ENCODE assay signal across 8 cellular contexts in genomic region chr10:97463363-97464132, GRCh38. TPM values are rescaled to one million over a fixed set of nuclear protein-coding genes. Genes with fewer than 3 reads are reported as not detected.
DNase-seq lines count a peak whose midpoint lies in the region; ATAC-seq and TF ChIP-seq lines count a peak whose summit lies in the region.

No MANE protein-coding gene starts in this region.

- peaks cover 27% of the 10 kb centered on the region for H3F3A ChIP-seq in SK-N-SH (replicated peaks; ENCODE audit: insufficient read depth)

- H3K4me3 ChIP-seq in SK-N-SH (ENCODE audit: low read depth in 2 of 2, low read length in 1 of 2) = no peak overlapping the region

- DNase-seq in NCI-H2081 (lab: John Stamatoyannopoulos, UW) (peak; percentile 6 to 7), NCI-H2081 treated with DMSO at 0.1 percent for 48 hours (lab: John Stamatoyannopoulos, UW) (no peak), HuH-7.5 (ENCODE audit: low spot score) (peak; percentile 63), SK-N-SH (peak; percentile 70), kidney tubule cell (ENCODE audit: low spot score) (peak; percentile 75), stromal cell of bone marrow (ENCODE audit: low read depth) (peak; percentile 36)
- DNase-seq in central memory CD4-positive, alpha-beta T cell = peak; percentile 38

- peak; percentile 83 for TF ChIP-seq RAD21 in SK-N-SH (IDR thresholded peaks at IDR 0.05; ENCODE audit: low read length)

- peak; percentile 89 for TF ChIP-seq CTCF in SK-N-SH (IDR thresholded peaks at IDR 0.05)

- no peaks in the 10 kb centered on the region for H3K9me2 ChIP-seq in SK-N-SH

- no peaks in the 10 kb centered on the region for H3K27me3 ChIP-seq in SK-N-SH (ENCODE audit: insufficient read depth)

- CTCF ChIA-PET in SK-N-SH (lab: Yijun Ruan, JAX) = interaction anchor here (0.8 to 8.7 kb wide), 19 partner anchors 10 to 149 kb away, joined by 3 to 132 read pairs (median 5); partner anchors contain the start of gene ANKRD2

- H3K27ac ChIP-seq in SK-N-SH (ENCODE audit: low read depth in 2 of 2, low read length in 1 of 2) = peak overlapping the region; percentile 32 to 59; a peak in 3 of 4 replicates

- POLR2A ChIA-PET in SK-N-SH (lab: Yijun Ruan, JAX) = interaction anchor here (1.1 kb wide), 1 partner anchor 90 kb away, joined by 4 read pairs; no protein-coding TSS in a partner anchor

- H4K20me1 ChIP-seq in SK-N-SH (ENCODE audit: insufficient read depth) = 0 out of 2 replicates have a peak, but pooled peaks cover 7% of the 10 kb centered on the region

- H3K36me3 ChIP-seq in SK-N-SH (replicated peaks in 1 of 2; ENCODE audit: control insufficient read depth in 1 of 2, insufficient read depth in 2 of 2, low read length in 1 of 2) = peaks cover 61 to 70% of the 10 kb centered on the region in 2 experiments

- no peak for TF ChIP-seq EP300 in SK-N-SH (IDR thresholded peaks at IDR 0.05; ENCODE audit: borderline replicate concordance in 1 of 2, low read depth in 1 of 2, low read length in 1 of 2)

- no peaks in the 10 kb centered on the region for H3K79me2 ChIP-seq in SK-N-SH (ENCODE audit: insufficient read depth)

- peaks cover 0 to 4% of the 10 kb centered on the region in 2 experiments; a peak in 2 of 4 replicates for H3K4me1 ChIP-seq in SK-N-SH (ENCODE audit: control insufficient read depth in 1 of 2, insufficient read depth in 2 of 2, low read depth in 1 of 2, low read length in 1 of 2)

- 50% methylated on average over 4 of the region's 4 CpGs for WGBS in SK-N-SH (ENCODE audit: low lambda C conversion rate)

- no peak overlapping the region for H2AFZ ChIP-seq in SK-N-SH (ENCODE audit: low read depth)

- no peak for ATAC-seq in GM21528 (IDR thresholded peaks at IDR 0.05; ENCODE audit: low FRiP score, unreplicated experiment)

- H3K9ac ChIP-seq in SK-N-SH = no peak overlapping the region

- H3K4me2 ChIP-seq in SK-N-SH = no peak overlapping the region

- no peaks in the 10 kb centered on the region for H3K9me3 ChIP-seq in SK-N-SH

TF ChIP-seq in SK-N-SH, 30 proteins besides CTCF, POLR2A, EP300 and RAD21:
- TF ChIP-seq SIN3A (IDR thresholded peaks at IDR 0.05; ENCODE audit: borderline replicate concordance, low read depth, low read length) (0 out of 2 replicates have a peak, but pooled peaks have one; percentile 48), RFX5 (IDR thresholded peaks at IDR 0.05; ENCODE audit: low read length) (no peak), TCF12 (IDR thresholded peaks at IDR 0.05) (peak; percentile 58; the same call in 1 of the 2 replicates), CHD2 (IDR thresholded peaks at IDR 0.05; ENCODE audit: low read length, partially characterized antibody) (peak; percentile 10), TEAD4 (IDR thresholded peaks at IDR 0.05; ENCODE audit: borderline replicate concordance, insufficient read depth) (no peak), SMC3 (IDR thresholded peaks at IDR 0.05; ENCODE audit: low read depth, low read length) (peak; percentile 84)

RNA-seq across cellular contexts. Expression of gene ZDHHC16, which starts 17.6 kb away (rescaled TPM):
- 71.5 and 84.2 TPM in 2 replicates for polyA plus RNA-seq in SK-N-SH (2012; rRNA removed)
- 48.0 and 62.5 TPM in 2 replicates for polyA plus RNA-seq in SK-N-SH (2012; cell fraction: cytosol; rRNA removed)
- polyA plus RNA-seq in SK-N-SH (2012; cell fraction: nucleus; rRNA removed) = 76.4 and 107 TPM in 2 replicates

RNA-seq across cellular contexts. Expression of gene EXOSC1, which starts 17.7 kb away (rescaled TPM):
- polyA plus RNA-seq in SK-N-SH (2012; rRNA removed) = 49.0 and 50.0 TPM in 2 replicates
- 46.6 and 47.9 TPM in 2 replicates for polyA plus RNA-seq in SK-N-SH (2012; cell fraction: cytosol; rRNA removed)
- 25.6 and 31.3 TPM in 2 replicates for polyA plus RNA-seq in SK-N-SH (2012; cell fraction: nucleus; rRNA removed)

RNA-seq across cellular contexts. Expression of gene MMS19, which starts 34.7 kb away (rescaled TPM):
- 56.9 and 83.9 TPM in 2 replicates for polyA plus RNA-seq in SK-N-SH (2012; rRNA removed)
- 29.5 and 42.8 TPM in 2 replicates for polyA plus RNA-seq in SK-N-SH (2012; cell fraction: cytosol; rRNA removed)
- 176 and 209 TPM in 2 replicates for polyA plus RNA-seq in SK-N-SH (2012; cell fraction: nucleus; rRNA removed)

RNA-seq across cellular contexts. Expression of gene UBTD1, which starts 35.2 kb away (rescaled TPM):
- polyA plus RNA-seq in SK-N-SH (2012; rRNA removed) = 37.9 and 38.8 TPM in 2 replicates
- 18.2 and 31.1 TPM in 2 replicates for polyA plus RNA-seq in SK-N-SH (2012; cell fraction: cytosol; rRNA removed)
- 22.1 and 34.2 TPM in 2 replicates for polyA plus RNA-seq in SK-N-SH (2012; cell fraction: nucleus; rRNA removed)

RNA-seq across cellular contexts. Expression of gene PGAM1, which starts 37.6 kb away (rescaled TPM):
- 398 and 419 TPM in 2 replicates for polyA plus RNA-seq in SK-N-SH (2012; rRNA removed)
- polyA plus RNA-seq in SK-N-SH (2012; cell fraction: cytosol; rRNA removed) = 320 and 415 TPM in 2 replicates
- polyA plus RNA-seq in SK-N-SH (2012; cell fraction: nucleus; rRNA removed) = 161 and 207 TPM in 2 replicates
